ENCODE assay signal across 1 cellular context in genomic region chr17:82865996-82866395, GRCh38.
TF ChIP-seq lines count a peak whose summit lies in the region.

No MANE protein-coding gene starts in this region.

TF ChIP-seq in WTC11, 78 proteins besides CTCF, POLR2A, EP300 and RAD21 (continued from another document):
- TF ChIP-seq PRDM15 (CRISPR knock-in tag; IDR thresholded peaks at IDR 0.05) (no peak), ZNF416 (CRISPR knock-in tag; IDR thresholded peaks at IDR 0.05) (no peak), ZSCAN18 (CRISPR knock-in tag; IDR thresholded peaks at IDR 0.05) (no peak)
